Comparison of ENCODE assay signal across 8 cellular contexts in the genomic region with DNA sequence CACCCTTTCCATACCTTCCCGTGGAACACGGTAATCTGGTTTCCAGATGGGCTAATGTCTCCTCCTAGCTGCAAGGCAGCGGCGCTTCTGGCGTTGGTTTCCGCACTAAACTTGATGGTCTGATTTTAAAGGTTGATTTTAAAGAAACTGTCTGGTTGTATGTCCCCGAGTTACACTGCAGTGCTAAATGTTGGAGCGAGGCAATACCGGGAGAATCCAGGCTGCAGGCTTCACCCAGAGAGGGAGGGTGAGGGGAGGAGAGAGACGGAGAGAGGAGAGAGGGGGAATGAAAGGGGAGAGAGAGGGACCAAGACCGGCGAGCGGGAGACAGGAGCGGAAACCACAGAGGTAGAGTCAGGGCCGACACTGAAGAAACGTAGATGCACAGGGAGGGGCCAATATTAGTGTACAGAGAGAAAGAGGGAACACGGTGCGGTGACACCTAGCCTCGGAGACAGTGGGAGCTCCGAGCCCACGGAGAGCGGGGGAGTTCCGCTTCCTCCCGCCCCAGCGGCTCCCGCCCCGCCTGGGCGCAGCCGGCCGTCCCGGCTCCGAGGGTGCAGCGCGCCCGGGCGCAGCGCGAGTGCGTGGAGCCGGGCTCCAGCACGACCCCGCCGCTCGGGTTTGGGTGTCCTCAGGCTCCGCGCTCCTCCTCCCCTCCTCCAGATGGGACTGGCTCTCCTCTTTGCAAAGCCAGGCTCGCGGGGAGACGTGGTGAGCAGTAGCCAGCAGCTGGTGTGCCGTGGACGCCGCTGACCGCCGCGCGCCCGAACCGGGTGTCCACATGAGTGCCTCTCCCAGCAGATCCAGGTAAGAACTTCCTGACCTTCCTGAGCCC.
DNase-seq lines count a peak whose midpoint lies in the region; ATAC-seq and TF ChIP-seq lines count a peak whose summit lies in the region.

No MANE protein-coding gene starts in this region.

- H4K20me1 ChIP-seq in DOHH2 (ENCODE audit: control insufficient read depth, insufficient read depth, low read depth, low read length) (no peaks in the 10 kb centered on the region), H9 (ENCODE audit: control insufficient read depth, insufficient read depth, insufficient read length) (no peaks in the 10 kb centered on the region), mammary epithelial cell (ENCODE audit: insufficient read depth, low read length) (no peaks in the 10 kb centered on the region)

- H2BK20ac ChIP-seq in H9 (ENCODE audit: low read depth, low read length, poor library complexity, severe bottlenecking), result no peak overlapping the region

- TF ChIP-seq CTCF in DOHH2 (IDR thresholded peaks at IDR 0.05; ENCODE audit: low read depth, low read length, poor library complexity, severe bottlenecking) (no peak), H9 (conservative IDR thresholded peaks at IDR 0.05) (peak; percentile 31; the same call in 1 of the 3 replicates), mammary epithelial cell (conservative IDR thresholded peaks at IDR 0.05 in 1 of 2, IDR thresholded peaks at IDR 0.05 in 1 of 2; ENCODE audit: extremely low read depth in 1 of 2, insufficient read depth in 1 of 2, low read depth in 1 of 2, low read length in 2 of 2) (no peak)

- H3K79me2 ChIP-seq in DOHH2 (ENCODE audit: control insufficient read depth, low read length) (no peaks in the 10 kb centered on the region), H9 (ENCODE audit: insufficient read depth, low read length) (no peaks in the 10 kb centered on the region), mammary epithelial cell (ENCODE audit: insufficient read depth, low read length) (no peaks in the 10 kb centered on the region)

- H3K4me3 ChIP-seq in DOHH2 (ENCODE audit: low read length) (peak overlapping the region; percentile 61), mammary epithelial cell (replicated peaks in 1 of 3; ENCODE audit: insufficient read depth in 1 of 3, low read depth in 2 of 3, low read length in 3 of 3) (peak overlapping the region in 1 of 3 experiments; percentile 20), stomach smooth muscle (ENCODE audit: low read length in 2 of 2) (peak overlapping the region; percentile 66 to 72)

- H3K9ac ChIP-seq in H9 (ENCODE audit: extremely low read depth, insufficient read length, low read length) (peak overlapping the region; percentile 4), mammary epithelial cell (ENCODE audit: insufficient read depth, low read length) (no peak overlapping the region), stomach smooth muscle (ENCODE audit: low read length in 2 of 2) (peak overlapping the region; percentile 36 to 39)

- no peak overlapping the region for H3T11ph ChIP-seq in H9 (ENCODE audit: low read length)

- H2AK5ac ChIP-seq in H9 (ENCODE audit: insufficient read length, low read length), result no peak overlapping the region

- no peaks in the 10 kb centered on the region for H3K9me2 ChIP-seq in DOHH2 (replicated peaks; ENCODE audit: control insufficient read depth, low read length)

- in situ Hi-C loops in mammary epithelial cell (cut with MboI; ENCODE audit: low sequenced_read_pairs in 2 of 2), result no loop called here

- no peak for ATAC-seq in GM21619 (IDR thresholded peaks at IDR 0.05; ENCODE audit: unreplicated experiment)

- no peaks in the 10 kb centered on the region for H3F3A ChIP-seq in DOHH2 (ENCODE audit: control insufficient read depth, insufficient read depth)

- no peak overlapping the region for H4K8ac ChIP-seq in H9 (replicated peaks; ENCODE audit: insufficient read length, low read depth, low read length)

- H3K4me1 ChIP-seq in DOHH2 (ENCODE audit: control insufficient read depth, low read length) (peaks cover 26% of the 10 kb centered on the region), H9 (ENCODE audit: insufficient read depth, low read length) (no peaks in the 10 kb centered on the region; the same call in 1 of the 2 replicates), mammary epithelial cell (ENCODE audit: insufficient read depth, low read length) (peaks cover 5% of the 10 kb centered on the region), stomach smooth muscle (ENCODE audit: control insufficient read depth, insufficient read depth, low read length) (peaks cover 9% of the 10 kb centered on the region)

- H3K4ac ChIP-seq in H9 (ENCODE audit: low read depth, low read length), result no peak overlapping the region

- CTCF ChIA-PET in mammary epithelial cell (lab: Charles Lee; ENCODE audit: low non-redundant PET), result no interaction called here

- H3K4me3 Mint-ChIP-seq in H9, result peak overlapping the region; percentile 83 to 92

- H3K27ac ChIP-seq in DOHH2 (ENCODE audit: low read depth, low read length) (no peak overlapping the region), H9 (ENCODE audit: insufficient read length, low read depth, low read length) (no peak overlapping the region), mammary epithelial cell (ENCODE audit: insufficient read depth, low read depth, low read length) (no peak overlapping the region), stomach smooth muscle (ENCODE audit: low read length) (no peak overlapping the region)

- no peak overlapping the region for H4K91ac ChIP-seq in H9 (ENCODE audit: insufficient read length, low read depth, low read length)

- peak overlapping the region; percentile 70 for H3K4me2 ChIP-seq in DOHH2 (ENCODE audit: low read length)
- H3K4me2 ChIP-seq in H9 (ENCODE audit: insufficient read depth, insufficient read length, low read length), result peak overlapping the region; percentile 56
- H3K4me2 ChIP-seq in mammary epithelial cell (ENCODE audit: insufficient read depth, low read depth, low read length), result peak overlapping the region; percentile 56

- H3K9me3 ChIP-seq in DOHH2 (ENCODE audit: control insufficient read depth, insufficient read depth, low read length) (no peaks in the 10 kb centered on the region), H9 (ENCODE audit: control insufficient read depth, low read depth, low read length) (no peaks in the 10 kb centered on the region), mammary epithelial cell (replicated peaks; ENCODE audit: insufficient read depth, low read length) (no peaks in the 10 kb centered on the region), stomach smooth muscle (ENCODE audit: control insufficient read depth in 2 of 2, low read length in 2 of 2) (no peaks in the 10 kb centered on the region)

- H3K36me3 Mint-ChIP-seq in H9 (ENCODE audit: insufficient read depth in 1 of 3, low read depth in 3 of 3), result no peaks in the 10 kb centered on the region

- no peaks in the 10 kb centered on the region for H3K9me3 Mint-ChIP-seq in H9

- peaks cover 10 to 18% of the 10 kb centered on the region in 2 experiments for H3K4me1 Mint-ChIP-seq in H9

- H3K56ac ChIP-seq in H9 (ENCODE audit: insufficient read length, low read depth, low read length), result no peak overlapping the region

- peaks cover 42% of the 10 kb centered on the region for H3K27me3 ChIP-seq in DOHH2 (ENCODE audit: control insufficient read depth, low read length)
- H3K27me3 ChIP-seq in H9 (ENCODE audit: insufficient read depth, low read length), result peaks cover 13% of the 10 kb centered on the region; the same call in 1 of the 2 replicates
- peaks cover 18% of the 10 kb centered on the region for H3K27me3 ChIP-seq in mammary epithelial cell (ENCODE audit: insufficient read depth, low read length)
- peaks cover 4 to 20% of the 10 kb centered on the region in 2 donors for H3K27me3 ChIP-seq in stomach smooth muscle (ENCODE audit: control insufficient read depth in 1 of 2, insufficient read depth in 2 of 2, low read length in 2 of 2)

- dilution Hi-C loops in mammary epithelial cell (cut with HindIII; ENCODE audit: low sequenced_read_pairs), result no loop called here

- H3K36me3 ChIP-seq in DOHH2 (ENCODE audit: control insufficient read depth, low read length) (no peaks in the 10 kb centered on the region), mammary epithelial cell (ENCODE audit: insufficient read depth, low read length) (no peaks in the 10 kb centered on the region), stomach smooth muscle (ENCODE audit: control insufficient read depth in 2 of 2, insufficient read depth in 2 of 2, low read length in 2 of 2) (no peaks in the 10 kb centered on the region)

- peak; percentile 54 for DNase-seq in H9
- peak; percentile 40 to 47 for DNase-seq in NOMO-1 (lab: John Stamatoyannopoulos, UW; ENCODE audit: unreplicated experiment in 2 of 2)
- peak; percentile 13 for DNase-seq in mammary epithelial cell
- peak; percentile 83 for DNase-seq in left kidney (ENCODE audit: low read depth, low spot score)
- DNase-seq in NCI-H1930 (lab: John Stamatoyannopoulos, UW), result no peak

- no peaks in the 10 kb centered on the region for H3K79me1 ChIP-seq in H9 (ENCODE audit: insufficient read depth, low read depth, low read length, poor library complexity, severe bottlenecking)

- no peak overlapping the region for H2AFZ ChIP-seq in H9 (ENCODE audit: low read length)
- H2AFZ ChIP-seq in mammary epithelial cell (ENCODE audit: low read depth, low read length), result peak overlapping the region; percentile 63

- H2BK5ac ChIP-seq in H9 (ENCODE audit: insufficient read length, low read length), result no peak overlapping the region

- H3K23me2 ChIP-seq in H9 (ENCODE audit: insufficient read length, low read depth, low read length, poor library complexity, severe bottlenecking), result peaks cover 12% of the 10 kb centered on the region

- H4K5ac ChIP-seq in H9 (ENCODE audit: insufficient read length, low read depth, low read length), result no peak overlapping the region

- H3K23ac ChIP-seq in H9 (ENCODE audit: insufficient read length, low read depth, low read length), result no peak overlapping the region

- BruUV-seq in mammary epithelial cell (replicated peaks; lab: Mats Ljungman, UMichigan), result no TSS peak

- WGBS in H9 (ENCODE audit: extremely low coverage, insufficient read length, low lambda C conversion rate), result no CpG with 5 or more reads among the region's 58 CpGs
- 5% methylated on average over 19 of the region's 58 CpGs for WGBS in mammary epithelial cell (ENCODE audit: low coverage, missing lambda C conversion rate)

- no peak overlapping the region for H3K18ac ChIP-seq in H9 (ENCODE audit: insufficient read length, low read depth, low read length)

- intact Hi-C loops in mammary epithelial cell (cut with micrococcal nuclease), result no loop called here

- H3K27ac Mint-ChIP-seq in H9, result no peak overlapping the region

- peak overlapping the region; percentile 48; the same call in 1 of the 2 replicates for H3K14ac ChIP-seq in H9 (ENCODE audit: insufficient read depth, low read length)

- H2BK12ac ChIP-seq in H9 (ENCODE audit: insufficient read length, low read depth, low read length), result no peak overlapping the region

- no peak overlapping the region for H2BK15ac ChIP-seq in H9 (ENCODE audit: low read depth, low read length)

- peaks cover 89% of the 10 kb centered on the region for H3K27me3 Mint-ChIP-seq in H9 (ENCODE audit: low read depth)

- H2BK120ac ChIP-seq in H9 (ENCODE audit: low read depth, low read length, poor library complexity, severe bottlenecking), result no peak overlapping the region

Comparison
In these comparisons a context has a peak if more than half of its experiments do, and no peak if none do; other contexts are left out.
1. DNase-seq: peak in H9 (single experiment), NOMO-1 (2 of 2), mammary epithelial cell (single experiment) and left kidney (single experiment); none in NCI-H1930 (0 of 2).
2. Peak in every context shown above with its lines, with median percentiles within 50 percentile points of each other: H3K4me2 ChIP-seq.